In the genomic region with DNA sequence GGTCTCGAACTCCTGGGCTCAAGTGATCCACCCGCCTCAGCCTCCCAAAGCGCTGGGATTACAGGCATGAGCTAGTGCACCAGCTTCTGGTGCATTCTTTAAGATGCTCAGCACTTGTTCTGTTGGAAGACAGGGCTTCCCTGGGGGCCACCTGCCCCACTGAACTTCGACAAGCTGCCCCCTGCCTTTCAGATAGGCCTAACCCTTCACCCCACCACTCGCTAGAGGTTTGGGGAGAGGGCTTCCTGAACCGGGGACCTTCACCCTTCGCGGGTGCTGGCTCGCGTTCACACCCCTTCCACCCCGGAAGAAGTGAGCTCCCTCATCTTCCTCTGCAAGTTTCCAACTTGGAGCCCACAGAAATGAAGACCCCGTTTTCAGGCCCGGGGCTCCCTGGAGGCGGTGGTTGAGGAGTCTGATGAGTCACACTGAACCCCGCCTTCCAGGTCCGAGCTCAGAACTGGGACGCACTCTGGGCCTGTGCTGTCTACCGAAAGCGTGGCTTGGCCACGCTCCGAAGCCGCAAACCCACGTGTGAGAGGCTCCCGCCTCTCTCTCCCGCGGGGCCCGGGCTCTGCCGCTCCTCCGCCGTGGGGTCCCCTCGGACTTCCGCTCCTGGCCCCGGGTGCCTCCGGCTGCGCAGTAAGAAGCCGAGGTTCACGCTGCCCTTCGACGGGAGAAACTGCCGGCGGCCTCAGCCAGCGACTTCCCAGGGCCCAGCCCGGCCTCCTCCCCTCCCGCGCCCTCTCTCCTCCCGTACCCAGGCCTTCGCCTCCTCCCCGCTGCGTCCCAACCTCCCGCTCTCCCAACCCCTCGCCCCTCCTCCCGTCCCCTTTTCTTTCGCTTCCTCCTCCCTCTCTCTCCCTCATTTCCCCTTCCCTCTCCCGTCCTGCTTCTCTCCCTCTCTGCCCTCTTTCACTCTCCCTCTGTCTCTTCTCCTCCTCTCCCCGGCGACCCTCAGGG, we compare ENCODE assay signal across 8 cellular contexts. TPM values are rescaled to one million over a fixed set of nuclear protein-coding genes. Genes with fewer than 3 reads are reported as not detected.
DNase-seq lines count a peak whose midpoint lies in the region; ATAC-seq and TF ChIP-seq lines count a peak whose summit lies in the region.

No MANE protein-coding gene starts in this region.

- POLR2A ChIA-PET in GM10248 (lab: Yijun Ruan, JAX): no interaction called here

- ATAC-seq in body of pancreas (peak; percentile 76), GM19328 (IDR thresholded peaks at IDR 0.05; ENCODE audit: unreplicated experiment) (no peak)

- H3K36me3 ChIP-seq in body of pancreas (replicated peaks in 1 of 2; ENCODE audit: insufficient read depth in 1 of 2, low read depth in 2 of 2): no peaks in the 10 kb centered on the region
- H3K36me3 ChIP-seq in iPS-20b (ENCODE audit: insufficient read depth, low read depth, low read length): no peaks in the 10 kb centered on the region

- DNase-seq in GM10248 (ENCODE audit: extremely low spot score) (peak; percentile 57), T-helper 1 cell (peak in 3 of 5 donors; percentile 11 to 29 (median 11)), body of pancreas (peak; percentile 38 to 60 (median 48)), NCI-H82 (lab: John Stamatoyannopoulos, UW) (no peak), NCI-H2107 (lab: John Stamatoyannopoulos, UW) (no peak)

- H3K4me1 ChIP-seq in body of pancreas: peaks cover 5% of the 10 kb centered on the region
- H3K4me1 ChIP-seq in iPS-20b (ENCODE audit: insufficient read depth, low read length): peaks cover 21% of the 10 kb centered on the region

- CTCF ChIA-PET in GM10248 (lab: Yijun Ruan, JAX): interaction anchor here (0.9 to 2.9 kb wide), 3 partner anchors 9 to 25 kb away, joined by 3 to 8 read pairs (median 4); no protein-coding TSS in a partner anchor

- intact Hi-C loops in body of pancreas (cut with DNase I): no loop called here

- peak in 2 of 3 donors; percentile 58 to 71 for TF ChIP-seq POLR2A in body of pancreas (IDR thresholded peaks at IDR 0.05)

- TF ChIP-seq CTCF in GM10248 (IDR thresholded peaks at IDR 0.05; ENCODE audit: control extremely low read depth, extremely low read depth, low read depth, missing control alignments) (no peak), body of pancreas (IDR thresholded peaks at IDR 0.05) (no peak)

- H3K9me3 ChIP-seq in body of pancreas (no peaks in the 10 kb centered on the region), iPS-20b (ENCODE audit: insufficient read depth, low read depth, low read length) (no peaks in the 10 kb centered on the region)

- H3K4me3 ChIP-seq in body of pancreas (no peak overlapping the region), iPS-20b (ENCODE audit: low read length) (peak overlapping the region; percentile 62; the same call in 1 of the 2 replicates), skin epidermis (peak overlapping the region; percentile 29 to 55 (median 35))

- no peaks in the 10 kb centered on the region for H3K27me3 ChIP-seq in body of pancreas
- H3K27me3 ChIP-seq in iPS-20b (ENCODE audit: insufficient read depth, low read length): peaks cover 19% of the 10 kb centered on the region; the same call in 1 of the 2 replicates

- H3K27ac ChIP-seq in body of pancreas (peak overlapping the region; percentile 1 to 80 (median 67)), iPS-20b (ENCODE audit: low read length) (peak overlapping the region; percentile 31), skin epidermis (peak overlapping the region; percentile 77 to 97 (median 89))

- peak overlapping the region; percentile 80 for H3K9ac ChIP-seq in iPS-20b (ENCODE audit: low read depth, low read length)

- WGBS in body of pancreas, 2 donors: 40 to 44% methylated on average over 48 to 54 of the region's 56 CpGs

RNA-seq across cellular contexts. Expression of gene SP3, which starts 47.5 kb away (rescaled TPM):
- total RNA-seq in body of pancreas: 10 to 100 TPM; 41.0 to 42.8 TPM

Comparison
In these comparisons a context has a peak if more than half of its experiments do, and no peak if none do; other contexts are left out.
1. DNase-seq: peak in GM10248 (single experiment), T-helper 1 cell (3 of 5) and body of pancreas (4 of 4); none in NCI-H82 (single experiment) and NCI-H2107 (single experiment).
2. H3K27ac ChIP-seq: peak in every context shown above with its lines; median percentile 89 in skin epidermis; 67 in body of pancreas; 31 in iPS-20b.
3. H3K4me3 ChIP-seq: peak in iPS-20b (single experiment) and skin epidermis (7 of 7); none in body of pancreas (0 of 2).